In the genomic region with DNA sequence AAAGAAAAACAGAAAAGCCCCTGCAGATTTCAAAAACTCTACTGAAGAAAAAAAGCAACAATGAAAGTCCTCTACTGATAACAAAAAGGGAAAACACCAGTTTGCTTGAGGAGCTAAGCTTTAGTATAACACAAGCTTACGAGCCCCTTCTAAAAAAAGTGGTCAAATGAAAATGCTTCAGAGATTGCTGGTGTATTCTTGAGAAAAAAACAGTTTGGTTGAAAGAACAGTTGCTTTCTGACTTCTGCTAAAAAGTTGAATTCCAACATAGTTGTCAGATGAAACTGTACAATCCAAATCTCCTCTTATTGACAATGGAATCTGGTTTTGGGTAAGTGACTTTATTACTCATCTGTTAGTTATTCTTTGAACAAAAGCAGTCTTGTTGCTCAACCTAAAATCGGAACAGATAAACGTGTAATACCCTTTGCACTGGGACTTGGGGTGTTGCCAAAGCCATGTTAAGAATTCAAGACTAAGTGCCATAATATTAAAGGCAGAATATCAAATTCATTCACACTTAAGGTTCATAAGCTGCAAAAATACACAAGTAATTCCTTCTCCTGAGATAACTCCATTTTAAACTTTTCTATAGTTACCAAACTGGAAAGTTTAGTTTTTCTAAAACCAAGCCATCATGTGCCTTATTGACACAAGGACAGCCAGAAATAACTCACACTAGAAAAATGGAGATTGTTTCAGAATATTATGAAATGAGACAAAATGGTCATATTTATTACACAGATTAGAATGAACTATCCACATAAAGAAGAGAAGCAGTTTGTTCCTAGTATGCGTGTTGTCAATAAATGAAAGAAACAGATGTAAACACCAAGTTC, we compare ENCODE assay signal across 8 cellular contexts. TPM values are rescaled to one million over a fixed set of nuclear protein-coding genes. Genes with fewer than 3 reads are reported as not detected.
A peak's percentile ranks its signal among the peaks of the same experiment; 100 is the strongest.
DNase-seq lines count a peak whose midpoint lies in the region; ATAC-seq and TF ChIP-seq lines count a peak whose summit lies in the region.

No MANE protein-coding gene starts in this region.

- BruUV-seq in A673 (replicated peaks; lab: Mats Ljungman, UMichigan), result no TSS peak

- H3K9ac ChIP-seq in neural progenitor cell, result no peak overlapping the region

- H3K27ac ChIP-seq in A673 (ENCODE audit: low read depth, low read length, poor library complexity, severe bottlenecking), result peak overlapping the region; percentile 76
- no peak overlapping the region for H3K27ac ChIP-seq in neural progenitor cell

- no peak overlapping the region for H3K4me2 ChIP-seq in neural progenitor cell

- H3K4me1 ChIP-seq in A673 (ENCODE audit: insufficient read depth, low read length, poor library complexity, severe bottlenecking) (peaks cover 55% of the 10 kb centered on the region), neural progenitor cell (peaks cover 45% of the 10 kb centered on the region)

- H4K20me1 ChIP-seq in neural progenitor cell (ENCODE audit: low read depth), result no peaks in the 10 kb centered on the region

- no peak for TF ChIP-seq CTCF in A673 (conservative IDR thresholded peaks at IDR 0.05; ENCODE audit: low read depth, low read length)
- no peak for TF ChIP-seq CTCF in neural progenitor cell (IDR thresholded peaks at IDR 0.05)
- no peak for TF ChIP-seq CTCF in GM13976 (IDR thresholded peaks at IDR 0.05; ENCODE audit: borderline replicate concordance, control extremely low read depth, extremely low read depth, insufficient read depth, missing control alignments)

- H3K36me3 Mint-ChIP-seq in activated naive CD8-positive, alpha-beta T cell treated with anti-CD3 and anti-CD28 coated beads, Interleukin-2, amount 10 ng/mL, durations not matched to agents 7 days and 5 days, result no peaks in the 10 kb centered on the region
- H3K36me3 Mint-ChIP-seq in neural progenitor cell, result no peaks in the 10 kb centered on the region

- H3K9me3 ChIP-seq in A673 (ENCODE audit: low read depth, low read length, poor library complexity, severe bottlenecking) (no peaks in the 10 kb centered on the region), neural progenitor cell (ENCODE audit: low read depth) (no peaks in the 10 kb centered on the region)

- peaks cover 23% of the 10 kb centered on the region for H3K27me3 Mint-ChIP-seq in activated naive CD8-positive, alpha-beta T cell treated with anti-CD3 and anti-CD28 coated beads, Interleukin-2, amount 10 ng/mL, durations not matched to agents 7 days and 5 days
- H3K27me3 Mint-ChIP-seq in neural progenitor cell (ENCODE audit: insufficient read depth, low read depth), result no peaks in the 10 kb centered on the region

- H3K4me1 Mint-ChIP-seq in activated naive CD8-positive, alpha-beta T cell treated with anti-CD3 and anti-CD28 coated beads, Interleukin-2, amount 10 ng/mL, durations not matched to agents 7 days and 5 days, result peaks cover 24% of the 10 kb centered on the region
- peaks cover 44% of the 10 kb centered on the region for H3K4me1 Mint-ChIP-seq in neural progenitor cell

- H3K4me3 Mint-ChIP-seq in activated naive CD8-positive, alpha-beta T cell treated with anti-CD3 and anti-CD28 coated beads, Interleukin-2, amount 10 ng/mL, durations not matched to agents 7 days and 5 days, result peak overlapping the region; percentile 44
- no peak overlapping the region for H3K4me3 Mint-ChIP-seq in neural progenitor cell

- DNase-seq in A673 (ENCODE audit: low spot score) (peak; percentile 85), neural progenitor cell (ENCODE audit: low spot score) (no peak), GM13976 (ENCODE audit: low spot score) (no peak), RKO (ENCODE audit: low spot score) (no peak)
- no peak for DNase-seq in activated naive CD8-positive, alpha-beta T cell treated with anti-CD3 and anti-CD28 coated beads, Interleukin-2, amount 10 ng/mL, durations not matched to agents 7 days and 5 days

- H3K79me2 ChIP-seq in neural progenitor cell (ENCODE audit: low read depth), result no peaks in the 10 kb centered on the region

- no peaks in the 10 kb centered on the region for H3K27me3 ChIP-seq in A673 (replicated peaks; ENCODE audit: insufficient read depth, low read depth, low read length, poor library complexity)
- no peaks in the 10 kb centered on the region for H3K27me3 ChIP-seq in neural progenitor cell

- peak overlapping the region; percentile 94 for H2AFZ ChIP-seq in neural progenitor cell (replicated peaks)

- ATAC-seq in GM18870 (IDR thresholded peaks at IDR 0.05; ENCODE audit: unreplicated experiment), result peak; percentile 46
- peak; percentile 38 for ATAC-seq in HG03108 (IDR thresholded peaks at IDR 0.05; ENCODE audit: unreplicated experiment)
- ATAC-seq in activated naive CD8-positive, alpha-beta T cell treated with anti-CD3 and anti-CD28 coated beads, Interleukin-2, amount 10 ng/mL, durations not matched to agents 7 days and 5 days (ENCODE audit: low read depth), result no peak
- ATAC-seq in HG03025 (IDR thresholded peaks at IDR 0.05; ENCODE audit: low FRiP score, unreplicated experiment), result no peak

- intact Hi-C loops in A673 (cut with micrococcal nuclease; ENCODE audit: unreplicated experiment), result loop anchor here (5.0 kb wide), 1 partner anchor 337 kb away; no protein-coding TSS in a partner anchor

- in situ Hi-C loops in GM13976 (cut with MboI; ENCODE audit: low sequenced_read_pairs, unreplicated experiment), result no loop called here

- H3K4me3 ChIP-seq in A673 (ENCODE audit: low read depth, low read length, poor library complexity, severe bottlenecking) (peak overlapping the region; percentile 23), neural progenitor cell (no peak overlapping the region)

- H3K9me3 Mint-ChIP-seq in activated naive CD8-positive, alpha-beta T cell treated with anti-CD3 and anti-CD28 coated beads, Interleukin-2, amount 10 ng/mL, durations not matched to agents 7 days and 5 days, result no peaks in the 10 kb centered on the region
- H3K9me3 Mint-ChIP-seq in neural progenitor cell, result no peaks in the 10 kb centered on the region

- H3K27ac Mint-ChIP-seq in activated naive CD8-positive, alpha-beta T cell treated with anti-CD3 and anti-CD28 coated beads, Interleukin-2, amount 10 ng/mL, durations not matched to agents 7 days and 5 days, result peak overlapping the region; percentile 62
- peak overlapping the region; percentile 34 for H3K27ac Mint-ChIP-seq in neural progenitor cell

- POLR2A ChIA-PET in A673 (lab: Charles Lee; ENCODE audit: low non-redundant PET), result no interaction called here
- POLR2A ChIA-PET in activated naive CD8-positive, alpha-beta T cell treated with anti-CD3 and anti-CD28 coated beads, Interleukin-2, amount 10 ng/mL, durations not matched to agents 7 days and 5 days (lab: Charles Lee), result no interaction called here

- CTCF ChIA-PET in A673 (lab: Charles Lee), result no interaction called here

- no peaks in the 10 kb centered on the region for H3K36me3 ChIP-seq in A673 (ENCODE audit: insufficient read depth, low read length, poor library complexity, severe bottlenecking)
- no peaks in the 10 kb centered on the region for H3K36me3 ChIP-seq in neural progenitor cell

- peaks cover 18% of the 10 kb centered on the region for H3F3A ChIP-seq in neural progenitor cell (ENCODE audit: low read depth)

RNA-seq across cellular contexts. Expression of gene SPAG16, which starts 45.3 kb away (rescaled TPM):
- 13.1 and 21.7 TPM in 2 replicates for total RNA-seq in A673 (2021)
- 10 to 100 TPM; 10.9 to 12.6 TPM for total RNA-seq in activated naive CD8-positive, alpha-beta T cell treated with anti-CD3 and anti-CD28 coated beads, Interleukin-2, amount 10 ng/mL, durations not matched to agents 7 days and 5 days
- total RNA-seq in neural progenitor cell (ENCODE audit: low replicate concordance), result 48.5 and 70.3 TPM in 2 replicates

Comparison
In these comparisons a context has a peak if more than half of its experiments do, and no peak if none do; other contexts are left out.
1. ATAC-seq: peak in GM18870 (single experiment) and HG03108 (single experiment); none in activated naive CD8-positive, alpha-beta T cell treated with anti-CD3 and anti-CD28 coated beads, Interleukin-2, amount 10 ng/mL, durations not matched to agents 7 days and 5 days (single experiment) and HG03025 (single experiment).